ENCODE assay signal across 8 cellular contexts in the genomic region with DNA sequence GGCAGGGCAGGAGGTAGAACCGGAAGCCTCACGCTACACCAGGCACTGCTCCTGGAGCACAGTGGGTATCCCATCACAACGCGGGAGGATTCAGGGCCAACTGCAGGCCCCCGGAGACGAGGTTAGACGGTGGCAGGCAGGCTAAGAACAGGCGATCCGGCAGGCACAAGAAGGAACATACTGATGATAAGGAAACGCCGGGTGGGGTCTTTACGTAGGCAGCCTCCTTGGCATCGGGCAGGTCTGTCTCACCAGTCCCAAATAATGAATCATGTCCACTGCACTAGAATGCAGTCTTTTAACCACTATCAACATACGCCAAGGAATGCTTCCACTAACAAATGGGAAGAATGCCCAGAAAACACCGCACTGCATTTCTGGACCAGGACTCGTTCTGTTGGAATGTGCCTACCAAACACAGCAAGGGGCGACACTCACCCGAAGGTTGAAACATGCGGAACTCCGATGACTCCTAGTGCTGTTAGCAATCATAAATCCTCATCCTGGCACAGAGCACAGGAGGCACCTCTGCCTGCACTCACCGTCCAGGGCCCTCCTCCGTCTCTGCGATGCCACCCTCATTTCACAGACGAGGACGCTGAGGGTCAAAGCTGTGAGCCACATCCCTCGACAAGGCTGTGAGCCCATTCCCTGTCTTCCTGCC. TPM values are rescaled to one million over a fixed set of nuclear protein-coding genes. Genes with fewer than 3 reads are reported as not detected.
A peak's percentile ranks its signal among the peaks of the same experiment; 100 is the strongest.
DNase-seq lines count a peak whose midpoint lies in the region; ATAC-seq and TF ChIP-seq lines count a peak whose summit lies in the region.

No MANE protein-coding gene starts in this region.

- peaks cover 27% of the 10 kb centered on the region for H3K4me1 Mint-ChIP-seq in osteocyte (ENCODE audit: unreplicated experiment)

- H3K4me3 Mint-ChIP-seq in osteocyte (ENCODE audit: unreplicated experiment) = no peak overlapping the region

- POLR2A ChIA-PET in BJ (lab: Charles Lee) = no interaction called here

- TF ChIP-seq CTCF in BJ (IDR thresholded peaks at IDR 0.05; ENCODE audit: insufficient read depth, low read depth, low read length) (0 out of 2 replicates have a peak, but pooled peaks have one; percentile 4), fibroblast of the aortic adventitia (IDR thresholded peaks at IDR 0.05; ENCODE audit: insufficient read depth, low read length) (no peak), osteocyte (IDR thresholded peaks at IDR 0.05) (no peak)

- H3K9me3 Mint-ChIP-seq in osteocyte (ENCODE audit: unreplicated experiment) = no peaks in the 10 kb centered on the region

- no peak overlapping the region for H3K4me3 ChIP-seq in BJ (ENCODE audit: low read depth, low read length)
- peak overlapping the region; percentile 28 for H3K4me3 ChIP-seq in SJSA1
- H3K4me3 ChIP-seq in fibroblast of the aortic adventitia (ENCODE audit: low read depth, low read length) = peak overlapping the region; percentile 38

- peaks cover 55% of the 10 kb centered on the region for H3K4me1 ChIP-seq in SJSA1 (replicated peaks)

- H3K36me3 ChIP-seq in BJ (ENCODE audit: control insufficient read depth, insufficient read depth, low read length) (peaks cover 4% of the 10 kb centered on the region), SJSA1 (peaks cover 12% of the 10 kb centered on the region)

- H3K9me3 ChIP-seq in SJSA1 (replicated peaks) = no peaks in the 10 kb centered on the region

- DNase-seq in BJ (ENCODE audit: low read depth) = peak; percentile 98
- DNase-seq in SJSA1 (ENCODE audit: low read depth in 1 of 2, low spot score in 2 of 2) = peak; percentile 96 to 97
- peak; percentile 100 for DNase-seq in fibroblast of the aortic adventitia (ENCODE audit: low read depth)
- no peak for DNase-seq in osteocyte (ENCODE audit: extremely low spot score, unreplicated experiment)
- DNase-seq in activated naive CD4-positive, alpha-beta T cell treated with anti-CD3 and anti-CD28 coated beads, Interleukin-2, amount 50 U/mL, for 16 hours = no peak
- DNase-seq in inferior parietal cortex (ENCODE audit: extremely low spot score) = no peak

- H3K36me3 Mint-ChIP-seq in osteocyte (ENCODE audit: unreplicated experiment) = peaks cover 8% of the 10 kb centered on the region

- peak overlapping the region; percentile 97 for H3K27ac ChIP-seq in SJSA1

- no peaks in the 10 kb centered on the region for H3K27me3 ChIP-seq in BJ (ENCODE audit: control insufficient read depth, insufficient read depth, low read length)
- no peaks in the 10 kb centered on the region for H3K27me3 ChIP-seq in SJSA1 (replicated peaks)

- ATAC-seq in GM18873 (IDR thresholded peaks at IDR 0.05; ENCODE audit: low FRiP score, unreplicated experiment) = no peak
- ATAC-seq in HG02763 (IDR thresholded peaks at IDR 0.05; ENCODE audit: unreplicated experiment) = no peak

- H3K27me3 Mint-ChIP-seq in osteocyte (ENCODE audit: unreplicated experiment) = no peaks in the 10 kb centered on the region

- CTCF ChIA-PET in BJ (lab: Yijun Ruan, JAX) = interaction anchor here (1.0 to 1.5 kb wide), 3 partner anchors 9 to 61 kb away, joined by 3 to 5 read pairs (median 3); no protein-coding TSS in a partner anchor

- peak overlapping the region; percentile 86 for H3K27ac Mint-ChIP-seq in osteocyte (ENCODE audit: unreplicated experiment)

RNA-seq across cellular contexts. Expression of a gene that starts 35.2 kb away (rescaled TPM):
- 11.3 and 11.6 TPM in 2 replicates for polyA plus RNA-seq in BJ (2011; rRNA removed)
- polyA minus RNA-seq in BJ (2011; rRNA and poly(A)+ RNA removed) = 24.2 and 27.9 TPM in 2 replicates
- 9.0 and 17.4 TPM in 2 replicates for total RNA-seq in SJSA1 (2014; rRNA removed; shearing (Covaris generic))
- total RNA-seq in fibroblast of the aortic adventitia (ENCODE audit: low replicate concordance) (10.8 and 21.9 TPM in 2 replicates), osteocyte (36.3 and 39.3 TPM in 2 replicates)

Comparison
In these comparisons a context has a peak if more than half of its experiments do, and no peak if none do; other contexts are left out.
1. DNase-seq: peak in BJ (single experiment), SJSA1 (2 of 2) and fibroblast of the aortic adventitia (single experiment); none in osteocyte (single experiment), activated naive CD4-positive, alpha-beta T cell treated with anti-CD3 and anti-CD28 coated beads, Interleukin-2, amount 50 U/mL, for 16 hours (single experiment) and inferior parietal cortex (single experiment).